In genomic region chr19:1105217-1105872, GRCh38 we compare ENCODE assay signal across 1 cellular context.
TF ChIP-seq lines count a peak whose summit lies in the region.

No MANE protein-coding gene starts in this region.

TF ChIP-seq in H1, 55 proteins besides CTCF, POLR2A, EP300 and RAD21:
- peak; percentile 6; the same call in 1 of the 2 replicates for TF ChIP-seq POLR2AphosphoS5 (IDR thresholded peaks at IDR 0.05; ENCODE audit: low read depth, low read length)
- no peak for TF ChIP-seq SIN3A (conservative IDR thresholded peaks at IDR 0.05 in 1 of 2, IDR thresholded peaks at IDR 0.05 in 1 of 2; ENCODE audit: low read depth in 1 of 2, low read length in 2 of 2)
- TF ChIP-seq MAX (IDR thresholded peaks at IDR 0.05) = peak; percentile 74
